20 cellular contexts compared by ENCODE assay signal in the genomic region with DNA sequence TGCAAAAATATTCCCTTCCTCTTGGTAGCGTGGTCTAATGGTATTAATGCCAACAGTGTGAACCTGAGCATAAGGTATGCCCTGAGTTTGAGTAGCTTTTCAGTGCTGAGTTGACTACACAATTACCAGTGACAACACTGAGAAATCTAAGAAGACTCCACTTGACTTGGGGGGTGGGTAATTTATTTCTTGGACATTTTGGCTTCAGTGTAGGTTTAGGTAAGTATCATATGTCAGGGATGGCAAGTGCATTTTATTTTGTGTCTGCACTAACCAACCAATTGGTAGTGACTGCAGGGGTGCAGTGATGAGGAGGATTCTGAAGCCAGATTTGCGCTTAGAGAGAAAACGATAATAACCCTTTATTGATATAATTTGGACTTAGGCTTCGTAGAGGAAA. TPM values are rescaled to one million over a fixed set of nuclear protein-coding genes. Genes with fewer than 3 reads are reported as not detected.
DNase-seq lines count a peak whose midpoint lies in the region; ATAC-seq and TF ChIP-seq lines count a peak whose summit lies in the region.
"Had no signal": no experiment of that assay in that cellular context is flagged by ENCODE, and none has a peak within 500 bp of the region (broad histone marks: within the 10 kb centered on the region; RNA-seq: fewer than 3 reads in every experiment).

No MANE protein-coding gene starts in this region.

- H3K14ac ChIP-seq in H9 (ENCODE audit: insufficient read depth, low read length) = no peak overlapping the region

- H3K27ac ChIP-seq in GM23248 = no peak overlapping the region
- H3K27ac ChIP-seq in H9 (ENCODE audit: insufficient read length, low read depth, low read length) = no peak overlapping the region
- no peak overlapping the region for H3K27ac ChIP-seq in SK-N-SH (ENCODE audit: low read depth in 2 of 2, low read length in 1 of 2)
- H3K27ac ChIP-seq: RWPE1 had no signal

- H3K9me3 Mint-ChIP-seq in H9 (no peaks in the 10 kb centered on the region), WTC11 (no peaks in the 10 kb centered on the region), nephron (no peaks in the 10 kb centered on the region)
- H3K9me3 Mint-ChIP-seq: CD4-positive, alpha-beta memory T cell had no signal

- no peak overlapping the region for H2BK20ac ChIP-seq in H9 (ENCODE audit: low read depth, low read length, poor library complexity, severe bottlenecking)

- H4K20me1 ChIP-seq in GM23248 (ENCODE audit: insufficient read depth) (no peaks in the 10 kb centered on the region), H9 (ENCODE audit: control insufficient read depth, insufficient read depth, insufficient read length) (no peaks in the 10 kb centered on the region), SK-N-SH (ENCODE audit: insufficient read depth) (no peaks in the 10 kb centered on the region)

- no peak for DNase-seq in GM23248
- DNase-seq in H9 = no peak
- no peak for DNase-seq in WTC11 (ENCODE audit: low spot score)
- no peak for DNase-seq in stimulated activated CD4-positive, alpha-beta T cell treated with anti-CD3 and anti-CD28 coated beads, Interleukin-2, amount 100 ng/mL, for 24 hours
- no peak for DNase-seq in SIG-M5 treated with dmso at 0.1 percent for 504 hours (lab: John Stamatoyannopoulos, UW; ENCODE audit: unreplicated experiment)
- DNase-seq in NCI-H1417 treated with DMSO at 0.1 percent for 48 hours (lab: John Stamatoyannopoulos, UW) = no peak
- no peak for DNase-seq in SK-N-SH
- DNase-seq: Caco-2; CD4-positive, alpha-beta memory T cell; NCI-H1092; NCI-H1436 treated with DMSO at 0.1 percent for 48 hours; NCI-H1930; NCI-H2107; NCI-H774; SHP77 had no signal

- no peak overlapping the region for H3K9ac ChIP-seq in GM23248
- no peak overlapping the region for H3K9ac ChIP-seq in H9 (ENCODE audit: extremely low read depth, insufficient read length, low read length)
- H3K9ac ChIP-seq in SK-N-SH = no peak overlapping the region

- H2BK15ac ChIP-seq in H9 (ENCODE audit: low read depth, low read length) = no peak overlapping the region

- H3K27ac Mint-ChIP-seq in H9 = peak overlapping the region in 2 of 3 experiments; percentile 33 to 87; a peak in 3 of 7 replicates
- peak overlapping the region; percentile 64 for H3K27ac Mint-ChIP-seq in WTC11
- H3K27ac Mint-ChIP-seq in nephron = peak overlapping the region in 2 of 3 experiments; percentile 4 to 22
- H3K27ac Mint-ChIP-seq: CD4-positive, alpha-beta memory T cell had no signal

- no peak overlapping the region for H2BK12ac ChIP-seq in H9 (ENCODE audit: insufficient read length, low read depth, low read length)

- no peaks in the 10 kb centered on the region for H3K79me2 ChIP-seq in GM23248 (ENCODE audit: insufficient read depth)
- H3K79me2 ChIP-seq in H9 (ENCODE audit: insufficient read depth, low read length) = 0 out of 2 replicates have a peak, but pooled peaks cover 3% of the 10 kb centered on the region
- no peaks in the 10 kb centered on the region for H3K79me2 ChIP-seq in SK-N-SH (ENCODE audit: insufficient read depth)

- H4K8ac ChIP-seq in H9 (replicated peaks; ENCODE audit: insufficient read length, low read depth, low read length) = no peak overlapping the region

- no peak overlapping the region for H4K5ac ChIP-seq in H9 (ENCODE audit: insufficient read length, low read depth, low read length)

- H3K36me3 Mint-ChIP-seq in H9 (ENCODE audit: insufficient read depth in 1 of 3, low read depth in 3 of 3) = peaks cover 0 to 2% (median 0%) of the 10 kb centered on the region in 3 experiments; a peak in 2 of 7 replicates
- H3K36me3 Mint-ChIP-seq in WTC11 = no peaks in the 10 kb centered on the region; the same call in 1 of the 2 replicates
- H3K36me3 Mint-ChIP-seq in nephron (ENCODE audit: low read depth) = no peaks in the 10 kb centered on the region
- H3K36me3 Mint-ChIP-seq: CD4-positive, alpha-beta memory T cell had no signal

- H3K4me1 ChIP-seq in GM23248 (ENCODE audit: insufficient read depth) (peaks cover 17% of the 10 kb centered on the region), H9 (ENCODE audit: insufficient read depth, low read length) (peaks cover 6% of the 10 kb centered on the region; the same call in 1 of the 2 replicates), SK-N-SH (ENCODE audit: control insufficient read depth in 1 of 2, insufficient read depth in 2 of 2, low read depth in 1 of 2, low read length in 1 of 2) (peaks cover 0 to 2% of the 10 kb centered on the region in 2 experiments; a peak in 1 of 4 replicates)

- H3K23ac ChIP-seq in H9 (ENCODE audit: insufficient read length, low read depth, low read length) = no peak overlapping the region

- H3K27me3 Mint-ChIP-seq in H9 (ENCODE audit: low read depth) (no peaks in the 10 kb centered on the region), WTC11 (ENCODE audit: low read depth) (no peaks in the 10 kb centered on the region), nephron (ENCODE audit: low read depth) (peaks cover 4% of the 10 kb centered on the region)

- no peaks in the 10 kb centered on the region; the same call in 1 of the 2 replicates for H3K27me3 ChIP-seq in GM23248 (replicated peaks; ENCODE audit: insufficient read depth)
- no peaks in the 10 kb centered on the region for H3K27me3 ChIP-seq in H9 (ENCODE audit: insufficient read depth, low read length)
- no peaks in the 10 kb centered on the region for H3K27me3 ChIP-seq in SK-N-SH (ENCODE audit: insufficient read depth)

- peaks cover 22% of the 10 kb centered on the region for H3F3A ChIP-seq in GM23248 (ENCODE audit: insufficient read depth)
- no peaks in the 10 kb centered on the region for H3F3A ChIP-seq in SK-N-SH (replicated peaks; ENCODE audit: insufficient read depth)

- TF ChIP-seq EP300 in SK-N-SH (IDR thresholded peaks at IDR 0.05; ENCODE audit: borderline replicate concordance in 1 of 2, low read depth in 1 of 2, low read length in 1 of 2) = no peak

- no peak for TF ChIP-seq CTCF in H9 (conservative IDR thresholded peaks at IDR 0.05)
- TF ChIP-seq CTCF in WTC11 (IDR thresholded peaks at IDR 0.05) = no peak
- TF ChIP-seq CTCF in nephron (IDR thresholded peaks at IDR 0.05; ENCODE audit: unreplicated experiment in 3 of 3) = no peak
- TF ChIP-seq CTCF in SK-N-SH (IDR thresholded peaks at IDR 0.05) = no peak

- no peak overlapping the region for H3K4me2 ChIP-seq in GM23248 (ENCODE audit: unreplicated experiment)
- no peak overlapping the region for H3K4me2 ChIP-seq in H9 (ENCODE audit: insufficient read depth, insufficient read length, low read length)
- H3K4me2 ChIP-seq in SK-N-SH = no peak overlapping the region

- WGBS in GM23248 (ENCODE audit: low coverage in 1 of 2, low lambda C conversion rate in 2 of 2, missing lambda C conversion rate in 2 of 2), 2 experiments = 74 to 78% methylated on average over 4 of the region's 4 CpGs
- no CpG with 5 or more reads among the region's 4 CpGs for WGBS in H9 (ENCODE audit: extremely low coverage, insufficient read length, low lambda C conversion rate)
- 65% methylated on average over 4 of the region's 4 CpGs for WGBS in SK-N-SH (ENCODE audit: low lambda C conversion rate)

- H3K18ac ChIP-seq in H9 (ENCODE audit: insufficient read length, low read depth, low read length) = no peak overlapping the region

- POLR2A ChIA-PET in WTC11 (lab: Charles Lee) = no interaction called here
- POLR2A ChIA-PET in SK-N-SH (lab: Yijun Ruan, JAX) = no interaction called here

- H3K36me3 ChIP-seq in GM23248 (ENCODE audit: low read depth) (no peaks in the 10 kb centered on the region), SK-N-SH (replicated peaks in 1 of 2; ENCODE audit: control insufficient read depth in 1 of 2, insufficient read depth in 2 of 2, low read length in 1 of 2) (no peaks in the 10 kb centered on the region)

- H2BK120ac ChIP-seq in H9 (ENCODE audit: low read depth, low read length, poor library complexity, severe bottlenecking) = no peak overlapping the region

- no peak overlapping the region for H3K56ac ChIP-seq in H9 (ENCODE audit: insufficient read length, low read depth, low read length)

- no peak overlapping the region for H2AK5ac ChIP-seq in H9 (ENCODE audit: insufficient read length, low read length)

- H3K4me3 Mint-ChIP-seq in H9 = no peak overlapping the region
- no peak overlapping the region for H3K4me3 Mint-ChIP-seq in WTC11
- H3K4me3 Mint-ChIP-seq in nephron = peak overlapping the region in 1 of 3 experiments; percentile 5
- H3K4me3 Mint-ChIP-seq: CD4-positive, alpha-beta memory T cell had no signal

- no peak overlapping the region for H4K91ac ChIP-seq in H9 (ENCODE audit: insufficient read length, low read depth, low read length)

- no peak for ATAC-seq in WTC11
- ATAC-seq: GM12878, Panc1, SK-N-SH treated with all-trans-retinoic acid at 6 μM for 48 hours had no signal

- H3K4me3 ChIP-seq in GM23248 (no peak overlapping the region), SK-N-SH (ENCODE audit: low read depth in 2 of 2, low read length in 1 of 2) (no peak overlapping the region)
- H3K4me3 ChIP-seq: GM12878 had no signal

- in situ Hi-C loops in GM23248 (cut with MboI) = no loop called here

- no peak overlapping the region for H2BK5ac ChIP-seq in H9 (ENCODE audit: insufficient read length, low read length)

- H3K4ac ChIP-seq in H9 (ENCODE audit: low read depth, low read length) = no peak overlapping the region

- peaks cover 40 to 57% of the 10 kb centered on the region in 2 experiments for H3K4me1 Mint-ChIP-seq in H9
- H3K4me1 Mint-ChIP-seq in WTC11 = peaks cover 90% of the 10 kb centered on the region
- peaks cover 32% of the 10 kb centered on the region for H3K4me1 Mint-ChIP-seq in nephron
- H3K4me1 Mint-ChIP-seq: CD4-positive, alpha-beta memory T cell had no signal

- no peaks in the 10 kb centered on the region for H3K23me2 ChIP-seq in H9 (ENCODE audit: insufficient read length, low read depth, low read length, poor library complexity, severe bottlenecking)

- H3K9me3 ChIP-seq in GM23248 (ENCODE audit: low read depth) (no peaks in the 10 kb centered on the region), H9 (ENCODE audit: control insufficient read depth, low read depth, low read length) (no peaks in the 10 kb centered on the region), SK-N-SH (no peaks in the 10 kb centered on the region)
- H3K9me3 ChIP-seq: Caco-2 had no signal

- no peak overlapping the region for H3T11ph ChIP-seq in H9 (ENCODE audit: low read length)

- TF ChIP-seq RAD21 in SK-N-SH (IDR thresholded peaks at IDR 0.05; ENCODE audit: low read length) = no peak

- H2AFZ ChIP-seq in GM23248 = peak overlapping the region; percentile 66; the same call in 1 of the 2 replicates
- H2AFZ ChIP-seq in H9 (ENCODE audit: low read length) = no peak overlapping the region
- no peak overlapping the region for H2AFZ ChIP-seq in SK-N-SH (ENCODE audit: low read depth)

- H3K9me2 ChIP-seq in GM23248 (ENCODE audit: insufficient read depth) = no peaks in the 10 kb centered on the region
- H3K9me2 ChIP-seq in SK-N-SH = no peaks in the 10 kb centered on the region

- no peaks in the 10 kb centered on the region for H3K79me1 ChIP-seq in H9 (ENCODE audit: insufficient read depth, low read depth, low read length, poor library complexity, severe bottlenecking)

- CTCF ChIA-PET in WTC11 (lab: Charles Lee) (interaction anchor here (0.7 to 2.4 kb wide), 4 partner anchors 53 to 99 kb away, joined by 3 to 14 read pairs (median 9); partner anchors contain the start of gene CGNL1), SK-N-SH (lab: Yijun Ruan, JAX) (interaction anchor here (0.7 to 1.1 kb wide), 4 partner anchors 25 to 700 kb away, joined by 3 to 4 read pairs (median 3); no protein-coding TSS in a partner anchor)

RNA-seq across cellular contexts. Expression of gene CGNL1, which starts 52.8 kb away (rescaled TPM):
- total RNA-seq in GM23248 (2014; rRNA removed; shearing (Covaris generic)) = 0.11 and 0.13 TPM in 2 replicates
- 0.04 and 0.11 TPM in 2 replicates for polyA plus RNA-seq in GM23248 (2016; fragmentation: Nextera tagmentation; extraction: Ambion mirVana)
- 32.5 and 34.6 TPM in 2 replicates for total RNA-seq in H9 (2021)
- 57.3 to 69.5 TPM (median 67.1 TPM) in 3 replicates for total RNA-seq in WTC11 (2021)
- 0.23 and 0.24 TPM in 2 replicates for polyA plus RNA-seq in SK-N-SH (2012; rRNA removed)
- 0.26 and 0.29 TPM in 2 replicates for polyA plus RNA-seq in SK-N-SH (2012; cell fraction: cytosol; rRNA removed)
- 0.18 and 0.36 TPM in 2 replicates for polyA plus RNA-seq in SK-N-SH (2012; cell fraction: nucleus; rRNA removed)
- total RNA-seq: CD4-positive, alpha-beta memory T cell had no signal
- polyA plus RNA-seq: CD4-positive, alpha-beta memory T cell had no signal

Comparison
In these comparisons a context has a peak if more than half of its experiments do, and no peak if none do; other contexts are left out.
1. H3K27ac Mint-ChIP-seq: peak in every context shown above with its lines; median percentile 64 in WTC11; 60 in H9; 13 in nephron.
2. RNA of gene CGNL1, which starts 52.8 kb away (total RNA-seq): 57.3 to 69.5 TPM in WTC11 and 32.5 to 34.6 TPM in H9; 0.11 to 0.13 TPM in GM23248; every median in the first group is over 10 times any median in the second.